Comparison of ENCODE assay signal across 17 cellular contexts in the genomic region with DNA sequence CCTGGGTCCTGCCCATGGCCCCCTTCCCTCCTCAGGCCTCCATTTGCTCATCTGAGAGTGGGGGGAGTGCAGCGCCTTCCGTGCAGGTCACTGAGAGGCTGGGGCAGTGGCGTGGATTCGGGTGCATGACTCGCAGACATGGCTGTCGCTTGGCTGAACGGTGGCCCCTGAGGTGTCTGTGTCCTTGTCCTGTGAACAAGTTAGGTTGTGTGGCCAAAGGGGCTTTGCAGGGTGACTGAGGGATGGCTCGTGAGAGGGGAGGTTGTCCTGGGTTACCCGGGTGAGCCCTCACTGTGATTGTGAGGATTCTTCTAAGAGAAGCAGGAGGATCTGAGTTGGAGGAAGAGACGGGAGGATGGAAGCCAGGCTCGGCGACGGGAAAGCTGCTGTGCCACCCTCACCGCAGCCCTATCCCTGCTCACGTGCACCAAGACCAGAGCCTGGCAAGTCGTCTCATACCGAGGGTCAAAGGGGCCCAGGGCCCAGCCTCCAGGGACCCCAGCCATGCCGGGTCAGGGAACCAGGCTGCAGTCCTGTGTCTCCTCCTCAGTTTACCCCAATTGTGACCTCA.
DNase-seq lines count a peak whose midpoint lies in the region; ATAC-seq and TF ChIP-seq lines count a peak whose summit lies in the region.
"Had no signal": no experiment of that assay in that cellular context is flagged by ENCODE, and none has a peak within 500 bp of the region (broad histone marks: within the 10 kb centered on the region; RNA-seq: fewer than 3 reads in every experiment).

No MANE protein-coding gene starts in this region.

- H3K4me1 ChIP-seq in endodermal cell (ENCODE audit: control insufficient read depth, insufficient read depth, low read length) (peaks cover 24% of the 10 kb centered on the region), neural progenitor cell (no peaks in the 10 kb centered on the region), aorta (ENCODE audit: control insufficient read depth in 1 of 2, insufficient read depth in 2 of 2, low read length in 2 of 2) (no peaks in the 10 kb centered on the region)

- H3K27ac ChIP-seq in endodermal cell (ENCODE audit: low read depth, low read length) (no peak overlapping the region), neural progenitor cell (no peak overlapping the region), aorta (ENCODE audit: low read depth in 1 of 2, low read length in 2 of 2) (no peak overlapping the region)
- H3K27ac ChIP-seq: BLaER1, esophagus squamous epithelium had no signal

- H3K4me1 Mint-ChIP-seq in endodermal cell (peaks cover 17% of the 10 kb centered on the region), neural progenitor cell (peaks cover 12% of the 10 kb centered on the region)

- H3K36me3 Mint-ChIP-seq in endodermal cell (ENCODE audit: low read depth) (no peaks in the 10 kb centered on the region), neural progenitor cell (no peaks in the 10 kb centered on the region)
- H3K36me3 Mint-ChIP-seq: stimulated activated memory B cell treated with anti-CD40 and anti-IgM and Interleukin-4, amounts not matched to agents 10 μg/mL and 1 μg/mL and 100 μg/mL, for 72 hours had no signal

- no peaks in the 10 kb centered on the region for H3F3A ChIP-seq in neural progenitor cell (ENCODE audit: low read depth)

- intact Hi-C loops in aorta (cut with DNase I): no loop called here

- no peaks in the 10 kb centered on the region for H3K79me2 ChIP-seq in neural progenitor cell (ENCODE audit: low read depth)

- DNase-seq in stimulated activated CD4-positive, alpha-beta T cell treated with anti-CD3 and anti-CD28 coated beads, Interleukin-4, amount 100 ng/mL, for 24 hours: peak; percentile 1
- DNase-seq in stimulated activated CD4-positive, alpha-beta T cell treated with anti-CD3 and anti-CD28 coated beads, Interleukin-12 subunit alpha, Interleukin-12 subunit beta, amount 100 ng/mL, for 4 hours: no peak
- DNase-seq in endodermal cell (peak; percentile 40), neural progenitor cell (ENCODE audit: low spot score) (peak; percentile 1), aorta (peak; percentile 36 to 62), NCI-H146 treated with DMSO at 0.1 percent for 48 hours (lab: John Stamatoyannopoulos, UW; ENCODE audit: unreplicated experiment) (no peak)
- DNase-seq: activated CD8-positive, alpha-beta T cell treated with anti-CD3 and anti-CD28 coated beads for 36 hours; esophagus squamous epithelium; Karpas-422; mesenchymal stem cell; NCI-H146; NCI-H526 treated with DMSO at 0.1 percent for 48 hours; stimulated activated CD4-positive, alpha-beta T cell treated with anti-CD3 and anti-CD28 coated beads, Interleukin-2, amount 100 ng/mL, for 48 hours had no signal

- 90 to 97% methylated on average over 12 to 18 of the region's 18 CpGs for WGBS in endodermal cell (ENCODE audit: insufficient coverage in 1 of 2, insufficient read length in 1 of 2), 2 experiments
- 83 to 84% methylated on average over 18 of the region's 18 CpGs for WGBS in aorta, 2 donors

- no peak overlapping the region for H3K4me2 ChIP-seq in neural progenitor cell

- H3K36me3 ChIP-seq in endodermal cell (ENCODE audit: control insufficient read depth, insufficient read depth, low read length) (no peaks in the 10 kb centered on the region), neural progenitor cell (no peaks in the 10 kb centered on the region), aorta (ENCODE audit: control insufficient read depth in 1 of 2, insufficient read depth in 2 of 2, low read length in 1 of 2) (no peaks in the 10 kb centered on the region)
- H3K36me3 ChIP-seq: BLaER1, esophagus squamous epithelium had no signal

- TF ChIP-seq CTCF in endodermal cell (conservative IDR thresholded peaks at IDR 0.05) (no peak), neural progenitor cell (IDR thresholded peaks at IDR 0.05) (no peak)

- H3K9me3 Mint-ChIP-seq in endodermal cell (no peaks in the 10 kb centered on the region), neural progenitor cell (no peaks in the 10 kb centered on the region)
- H3K9me3 Mint-ChIP-seq: activated CD8-positive, alpha-beta T cell treated with anti-CD3 and anti-CD28 coated beads for 36 hours; stimulated activated memory B cell treated with anti-CD40 and anti-IgM and Interleukin-4, amounts not matched to agents 10 μg/mL and 1 μg/mL and 100 μg/mL, for 72 hours had no signal

- H2AFZ ChIP-seq in neural progenitor cell (replicated peaks): no peak overlapping the region

- H3K4me3 Mint-ChIP-seq in endodermal cell (no peak overlapping the region), neural progenitor cell (no peak overlapping the region)
- H3K4me3 Mint-ChIP-seq: activated CD8-positive, alpha-beta T cell treated with anti-CD3 and anti-CD28 coated beads for 36 hours; stimulated activated memory B cell treated with anti-CD40 and anti-IgM and Interleukin-4, amounts not matched to agents 10 μg/mL and 1 μg/mL and 100 μg/mL, for 72 hours had no signal

- H3K9ac ChIP-seq in endodermal cell (ENCODE audit: extremely low read depth, low read length, poor library complexity, severe bottlenecking): no peak overlapping the region
- no peak overlapping the region for H3K9ac ChIP-seq in neural progenitor cell
- H3K9ac ChIP-seq: BLaER1 had no signal

- no peaks in the 10 kb centered on the region for H4K20me1 ChIP-seq in neural progenitor cell (ENCODE audit: low read depth)

- no peaks in the 10 kb centered on the region for H3K27me3 ChIP-seq in endodermal cell (ENCODE audit: control insufficient read depth, insufficient read depth, low read length, poor library complexity, severe bottlenecking)
- H3K27me3 ChIP-seq in neural progenitor cell: peaks cover 51% of the 10 kb centered on the region
- no peaks in the 10 kb centered on the region for H3K27me3 ChIP-seq in aorta (ENCODE audit: control insufficient read depth in 1 of 2, insufficient read depth in 2 of 2, low read length in 1 of 2)
- H3K27me3 ChIP-seq: BLaER1 had no signal

- H3K27ac Mint-ChIP-seq in endodermal cell (no peak overlapping the region), neural progenitor cell (no peak overlapping the region)
- H3K27ac Mint-ChIP-seq: activated CD8-positive, alpha-beta T cell treated with anti-CD3 and anti-CD28 coated beads for 36 hours; stimulated activated memory B cell treated with anti-CD40 and anti-IgM and Interleukin-4, amounts not matched to agents 10 μg/mL and 1 μg/mL and 100 μg/mL, for 72 hours had no signal

- ATAC-seq in aorta (ENCODE audit: low FRiP score): no peak
- ATAC-seq in HG02798 (IDR thresholded peaks at IDR 0.05; ENCODE audit: poor library complexity, unreplicated experiment): no peak
- ATAC-seq in GM19463 (IDR thresholded peaks at IDR 0.05; ENCODE audit: unreplicated experiment): no peak
- ATAC-seq: activated CD8-positive, alpha-beta T cell treated with anti-CD3 and anti-CD28 coated beads for 36 hours; stimulated activated memory B cell treated with anti-CD40 and anti-IgM and Interleukin-4, amounts not matched to agents 10 μg/mL and 1 μg/mL and 100 μg/mL, for 72 hours had no signal

- H3K4me3 ChIP-seq in endodermal cell (ENCODE audit: low read length) (no peak overlapping the region), neural progenitor cell (no peak overlapping the region), aorta (ENCODE audit: low read length in 2 of 2) (no peak overlapping the region)
- H3K4me3 ChIP-seq: BLaER1, esophagus squamous epithelium had no signal

- H3K27me3 Mint-ChIP-seq in endodermal cell (ENCODE audit: insufficient read depth) (peaks cover 25% of the 10 kb centered on the region), neural progenitor cell (ENCODE audit: insufficient read depth, low read depth) (peaks cover 10% of the 10 kb centered on the region)
- H3K27me3 Mint-ChIP-seq: activated CD8-positive, alpha-beta T cell treated with anti-CD3 and anti-CD28 coated beads for 36 hours; stimulated activated memory B cell treated with anti-CD40 and anti-IgM and Interleukin-4, amounts not matched to agents 10 μg/mL and 1 μg/mL and 100 μg/mL, for 72 hours had no signal

- H3K9me3 ChIP-seq in endodermal cell (ENCODE audit: control insufficient read depth, low read length) (no peaks in the 10 kb centered on the region), neural progenitor cell (ENCODE audit: low read depth) (no peaks in the 10 kb centered on the region), aorta (ENCODE audit: control insufficient read depth, low read length) (no peaks in the 10 kb centered on the region)
- H3K9me3 ChIP-seq: BLaER1, esophagus squamous epithelium had no signal

Comparison
In these comparisons a context has a peak if more than half of its experiments do, and no peak if none do; other contexts are left out.
1. DNase-seq: peak in stimulated activated CD4-positive, alpha-beta T cell treated with anti-CD3 and anti-CD28 coated beads, Interleukin-4, amount 100 ng/mL, for 24 hours (single experiment), endodermal cell (single experiment), neural progenitor cell (single experiment) and aorta (2 of 2); none in stimulated activated CD4-positive, alpha-beta T cell treated with anti-CD3 and anti-CD28 coated beads, Interleukin-12 subunit alpha, Interleukin-12 subunit beta, amount 100 ng/mL, for 4 hours (single experiment) and NCI-H146 treated with DMSO at 0.1 percent for 48 hours (single experiment).